In genomic region chr20:49685809-49686208, GRCh38 we compare ENCODE assay signal across 8 cellular contexts. TPM values are rescaled to one million over a fixed set of nuclear protein-coding genes. Genes with fewer than 3 reads are reported as not detected.
A peak's percentile ranks its signal among the peaks of the same experiment; 100 is the strongest.
DNase-seq lines count a peak whose midpoint lies in the region; ATAC-seq and TF ChIP-seq lines count a peak whose summit lies in the region.

No MANE protein-coding gene starts in this region.

- POLR2A ChIA-PET in Panc1 (lab: Charles Lee) = no interaction called here
- POLR2A ChIA-PET in activated CD4-positive, alpha-beta memory T cell treated with anti-CD3 and anti-CD28 coated beads for 36 hours (lab: Charles Lee) = interaction anchor here (0.9 kb wide), 1 partner anchor 8 kb away, joined by 3 read pairs; no protein-coding TSS in a partner anchor

- H3K9me3 Mint-ChIP-seq in GM23338 = no peaks in the 10 kb centered on the region; the same call in 2 of the 3 replicates
- no peaks in the 10 kb centered on the region for H3K9me3 Mint-ChIP-seq in activated CD4-positive, alpha-beta memory T cell treated with anti-CD3 and anti-CD28 coated beads for 36 hours

- in situ Hi-C loops in Panc1 (cut with HindIII; ENCODE audit: low pct_unique_long_range_greater_than_20kb, low sequenced_read_pairs) = no loop called here

- CTCF ChIA-PET in Panc1 (lab: Charles Lee) = no interaction called here
- CTCF ChIA-PET in activated CD4-positive, alpha-beta memory T cell treated with anti-CD3 and anti-CD28 coated beads for 36 hours (lab: Charles Lee) = interaction anchor here (0.6 to 0.9 kb wide), 2 partner anchors 10 to 713 kb away, joined by 4 read pairs; no protein-coding TSS in a partner anchor

- H3F3A ChIP-seq in GM23338 (replicated peaks; ENCODE audit: low read depth) = no peaks in the 10 kb centered on the region

- H3K79me2 ChIP-seq in GM23338 (replicated peaks; ENCODE audit: insufficient read depth) = peaks cover 100% of the 10 kb centered on the region

- BruUV-seq in Panc1 (replicated peaks; lab: Mats Ljungman, UMichigan) = TSS peak; percentile 56

- no peak overlapping the region for H3K4me3 ChIP-seq in GM23338
- no peak overlapping the region for H3K4me3 ChIP-seq in Panc1 (ENCODE audit: low read depth in 2 of 2, low read length in 2 of 2)
- H3K4me3 ChIP-seq in esophagus muscularis mucosa = no peak overlapping the region
- no peak overlapping the region for H3K4me3 ChIP-seq in ovary

- peak overlapping the region; percentile 81 for H3K27ac Mint-ChIP-seq in GM23338
- no peak overlapping the region for H3K27ac Mint-ChIP-seq in activated CD4-positive, alpha-beta memory T cell treated with anti-CD3 and anti-CD28 coated beads for 36 hours

- H3K27me3 ChIP-seq in GM23338 (ENCODE audit: insufficient read depth) = no peaks in the 10 kb centered on the region
- H3K27me3 ChIP-seq in Panc1 (ENCODE audit: control insufficient read depth, insufficient read depth, low read length) = no peaks in the 10 kb centered on the region
- no peaks in the 10 kb centered on the region for H3K27me3 ChIP-seq in esophagus muscularis mucosa
- H3K27me3 ChIP-seq in ovary = no peaks in the 10 kb centered on the region

- H3K27ac ChIP-seq in GM23338 (ENCODE audit: low read depth) (0 out of 2 replicates have a peak overlapping the region, but pooled peaks have one; percentile 3), Panc1 (ENCODE audit: low read length) (0 out of 2 replicates have a peak overlapping the region, but pooled peaks have one; percentile 20), esophagus muscularis mucosa (replicated peaks in 1 of 4) (peak overlapping the region in 3 of 4 donors; percentile 34 to 63 (median 46)), ovary (no peak overlapping the region)

- no peak overlapping the region for H3K4me3 Mint-ChIP-seq in GM23338
- H3K4me3 Mint-ChIP-seq in activated CD4-positive, alpha-beta memory T cell treated with anti-CD3 and anti-CD28 coated beads for 36 hours = no peak overlapping the region

- DNase-seq in GM23338 (ENCODE audit: low spot score) = no peak
- DNase-seq in Panc1 (ENCODE audit: low read depth, low spot score) = no peak
- no peak for DNase-seq in esophagus muscularis mucosa (ENCODE audit: extremely low spot score)
- DNase-seq in putamen (ENCODE audit: low spot score) = peak; percentile 59
- DNase-seq in ovary = no peak
- no peak for DNase-seq in activated CD4-positive, alpha-beta memory T cell treated with anti-CD3 and anti-CD28 coated beads for 36 hours
- no peak for DNase-seq in posterior cingulate gyrus

- H3K36me3 Mint-ChIP-seq in GM23338 (ENCODE audit: low read depth) = peaks cover 5% of the 10 kb centered on the region; the same call in 2 of the 3 replicates
- H3K36me3 Mint-ChIP-seq in activated CD4-positive, alpha-beta memory T cell treated with anti-CD3 and anti-CD28 coated beads for 36 hours = peaks cover 7% of the 10 kb centered on the region

- intact Hi-C loops in Panc1 (cut with micrococcal nuclease; ENCODE audit: unreplicated experiment) (no loop called here), esophagus muscularis mucosa (cut with DNase I) (no loop called here), ovary (cut with DNase I) (loop anchor here in 1 of 4 donors (10.0 kb wide), 1 partner anchor 51 kb away; no protein-coding TSS in a partner anchor), posterior cingulate gyrus (cut with DNase I) (no loop called here)
- intact Hi-C loops in activated CD4-positive, alpha-beta memory T cell treated with anti-CD3 and anti-CD28 coated beads for 36 hours (cut with micrococcal nuclease) = no loop called here

- H3K4me1 Mint-ChIP-seq in GM23338 = peaks cover 66% of the 10 kb centered on the region
- H3K4me1 Mint-ChIP-seq in activated CD4-positive, alpha-beta memory T cell treated with anti-CD3 and anti-CD28 coated beads for 36 hours (ENCODE audit: low read depth) = peaks cover 19% of the 10 kb centered on the region

- no peak for TF ChIP-seq CTCF in GM23338 (conservative IDR thresholded peaks at IDR 0.05; ENCODE audit: low read depth in 2 of 2)
- no peak for TF ChIP-seq CTCF in Panc1 (IDR thresholded peaks at IDR 0.05)
- TF ChIP-seq CTCF in esophagus muscularis mucosa (IDR thresholded peaks at IDR 0.05) = no peak
- TF ChIP-seq CTCF in ovary (IDR thresholded peaks at IDR 0.05) = no peak

- ATAC-seq in GM23338 (no peak), Panc1 (no peak), GM19035 (IDR thresholded peaks at IDR 0.05; ENCODE audit: unreplicated experiment) (no peak)

- H3K27me3 Mint-ChIP-seq in GM23338 (ENCODE audit: insufficient read depth, low read depth, poor library complexity) = peaks cover 5% of the 10 kb centered on the region
- no peaks in the 10 kb centered on the region for H3K27me3 Mint-ChIP-seq in activated CD4-positive, alpha-beta memory T cell treated with anti-CD3 and anti-CD28 coated beads for 36 hours

- no peaks in the 10 kb centered on the region for H3K9me3 ChIP-seq in Panc1 (ENCODE audit: control insufficient read depth, insufficient read depth, low read depth, low read length)
- no peaks in the 10 kb centered on the region for H3K9me3 ChIP-seq in esophagus muscularis mucosa
- H3K9me3 ChIP-seq in ovary = no peaks in the 10 kb centered on the region

- 7% methylated on average over 2 of the region's 2 CpGs for WGBS in esophagus muscularis mucosa
- WGBS in ovary, 3 donors = 0 to 3% (median 1%) methylated on average over 2 of the region's 2 CpGs

- TF ChIP-seq EP300 in esophagus muscularis mucosa (IDR thresholded peaks at IDR 0.05) (no peak), ovary (IDR thresholded peaks at IDR 0.05) (no peak)

- H2AFZ ChIP-seq in GM23338 = no peak overlapping the region

- H3K4me1 ChIP-seq in GM23338 (ENCODE audit: insufficient read depth) (peaks cover 49% of the 10 kb centered on the region), Panc1 (ENCODE audit: control insufficient read depth, insufficient read depth, low read length) (peaks cover 32% of the 10 kb centered on the region), esophagus muscularis mucosa (peaks cover 35 to 76% (median 65%) of the 10 kb centered on the region in 4 donors), ovary (ENCODE audit: insufficient read depth) (peaks cover 9% of the 10 kb centered on the region)

- H3K36me3 ChIP-seq in GM23338 (ENCODE audit: insufficient read depth) (0 out of 2 replicates have a peak, but pooled peaks cover 4% of the 10 kb centered on the region), Panc1 (ENCODE audit: control insufficient read depth, insufficient read depth, low read length) (no peaks in the 10 kb centered on the region), esophagus muscularis mucosa (peaks cover 0 to 5% (median 0%) of the 10 kb centered on the region in 4 donors), ovary (no peaks in the 10 kb centered on the region)

- no peak overlapping the region for H3K4me2 ChIP-seq in GM23338

- no peaks in the 10 kb centered on the region for H3K9me2 ChIP-seq in GM23338 (ENCODE audit: insufficient read depth)

- no peak for TF ChIP-seq POLR2A in esophagus muscularis mucosa (IDR thresholded peaks at IDR 0.05; ENCODE audit: low read depth)
- no peak for TF ChIP-seq POLR2A in ovary (IDR thresholded peaks at IDR 0.05)

- peaks cover 78% of the 10 kb centered on the region for H4K20me1 ChIP-seq in GM23338 (replicated peaks; ENCODE audit: insufficient read depth)

TF ChIP-seq in GM23338, 12 proteins besides CTCF, POLR2A, EP300 and RAD21 (continues in another document):
- TF ChIP-seq REST (IDR thresholded peaks at IDR 0.05; ENCODE audit: unreplicated experiment) (no peak), EZH2phosphoT487 (IDR thresholded peaks at IDR 0.05; ENCODE audit: unreplicated experiment) (no peak), CREB1 (CRISPR knock-in tag; IDR thresholded peaks at IDR 0.05; ENCODE audit: low read depth) (no peak), NANOG (IDR thresholded peaks at IDR 0.05; ENCODE audit: borderline replicate concordance) (no peak), EZH2 (IDR thresholded peaks at IDR 0.05; ENCODE audit: low read depth, unreplicated experiment) (no peak), ETS1 (IDR thresholded peaks at IDR 0.05) (no peak)

RNA-seq across cellular contexts. Expression of gene B4GALT5, which starts 27.9 kb away (rescaled TPM):
- total RNA-seq in GM23338 (2014; rRNA removed; shearing (Covaris generic)) = 50.3 and 53.2 TPM in 2 replicates
- polyA plus RNA-seq in GM23338 (2016; fragmentation: Nextera tagmentation; extraction: Ambion mirVana) = 19.1 and 20.1 TPM in 2 replicates
- 40.0 TPM for total RNA-seq in Panc1 (2021; ENCODE audit: unreplicated experiment)
- 29.8 TPM for polyA plus RNA-seq in Panc1 (2012; ENCODE audit: insufficient read length)
- total RNA-seq in esophagus muscularis mucosa = 10 to 100 TPM; 23.3 to 51.2 (median 37.1) TPM
- total RNA-seq in ovary = 10 to 100 TPM; 19.0 to 53.6 (median 37.7) TPM
- 10 to 100 TPM; 22.2 to 50.9 TPM for polyA plus RNA-seq in ovary
- total RNA-seq in activated CD4-positive, alpha-beta memory T cell treated with anti-CD3 and anti-CD28 coated beads for 36 hours = 10 to 100 TPM; 20.9 to 21.4 TPM

Comparison
In these comparisons a context has a peak if more than half of its experiments do, and no peak if none do; other contexts are left out.
1. H3K27ac ChIP-seq: peak in GM23338 (single experiment), Panc1 (single experiment) and esophagus muscularis mucosa (3 of 4); none in ovary (0 of 2).